Comparison of ENCODE assay signal across 15 cellular contexts in the genomic region with DNA sequence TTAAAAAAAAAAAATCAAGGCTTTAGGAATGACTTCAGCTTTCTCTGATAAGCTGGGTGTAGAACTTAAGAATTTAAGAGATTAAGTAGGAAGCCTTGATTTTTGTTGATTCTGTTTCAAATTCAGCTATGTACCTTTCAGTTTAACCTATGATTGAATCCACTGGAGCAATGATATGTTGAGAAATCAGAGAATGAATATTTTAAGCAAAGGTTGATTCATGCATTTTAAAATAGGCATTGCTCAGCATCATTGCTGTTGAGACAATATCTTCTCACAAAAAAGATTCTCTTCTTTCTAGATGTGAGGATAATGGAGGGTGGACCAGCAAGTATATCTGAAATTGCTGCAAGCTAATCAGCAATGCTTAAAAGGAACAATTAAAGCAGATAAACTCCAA.
"Had no signal": no experiment of that assay in that cellular context is flagged by ENCODE, and none has a peak within 500 bp of the region (broad histone marks: within the 10 kb centered on the region; RNA-seq: fewer than 3 reads in every experiment).

No MANE protein-coding gene starts in this region.

- DNase-seq: activated CD4-positive, alpha-beta T cell treated with anti-CD3 and anti-CD28 coated beads for 1 hour; activated CD4-positive, alpha-beta T cell treated with anti-CD3 and anti-CD28 coated beads, Interleukin-2, amount 50 U/mL, for 48 hours; activated CD8-positive, alpha-beta memory T cell treated with anti-CD3 and anti-CD28 coated beads, Interleukin-2, amount 10 ng/mL, durations not matched to agents 7 days and 5 days; activated effector memory CD4-positive, alpha-beta T cell treated with Interleukin-2 at 50 U/mL for 16 hours; activated T-cell treated with anti-CD3 and anti-CD28 coated beads, Interleukin-2, amount 50 U/mL, for 24 hours; amygdala; foreskin fibroblast; head of caudate nucleus; islet precursor cell; stimulated activated CD4-positive, alpha-beta T cell treated with anti-CD3 and anti-CD28 coated beads, Interleukin-4, amount 100 ng/mL, for 4 hours had no signal

- H3K4me3 ChIP-seq: breast epithelium, tibial nerve had no signal

- ATAC-seq: activated CD8-positive, alpha-beta memory T cell treated with anti-CD3 and anti-CD28 coated beads, Interleukin-2, amount 10 ng/mL, durations not matched to agents 7 days and 5 days; esophagus mucosa; left lobe of liver had no signal

- H3K27me3 ChIP-seq: breast epithelium, tibial nerve had no signal

- H3K27ac ChIP-seq: breast epithelium had no signal

- H3K36me3 ChIP-seq: breast epithelium, tibial nerve had no signal

- H3K9me3 ChIP-seq: breast epithelium had no signal

- FAIRE-seq: endometrium had no signal

- H3K4me1 ChIP-seq: breast epithelium had no signal
